ENCODE assay signal across 8 cellular contexts in the genomic region with DNA sequence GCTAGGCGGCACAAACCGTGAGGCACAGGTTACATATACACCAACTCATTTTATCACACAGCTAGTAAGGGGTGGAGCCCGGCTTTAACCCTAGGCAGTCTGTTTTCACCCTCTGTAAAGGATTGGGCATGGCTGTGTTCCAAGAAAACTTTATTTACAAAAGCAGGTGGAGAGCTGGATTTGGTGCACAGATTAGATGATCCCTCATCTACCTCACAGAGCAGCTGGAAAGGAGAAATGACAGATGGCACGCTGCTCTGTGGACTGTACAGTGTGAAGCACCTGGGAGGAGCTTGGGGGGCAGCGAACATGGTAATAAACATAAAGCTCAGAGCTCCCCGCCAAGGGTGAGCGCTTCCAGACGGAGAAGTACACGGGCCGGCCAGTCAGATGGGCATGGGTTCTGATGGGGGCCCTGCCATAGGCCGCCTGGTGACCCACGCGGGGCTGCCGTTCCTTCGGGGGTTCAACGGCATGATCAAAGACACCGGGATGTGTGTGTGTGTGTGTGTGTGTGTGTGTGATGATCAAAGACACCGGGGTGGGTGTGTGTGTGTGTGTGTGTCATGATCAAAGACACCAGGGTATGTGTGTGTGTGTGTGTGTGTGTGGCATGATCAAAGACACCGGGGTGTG. TPM values are rescaled to one million over a fixed set of nuclear protein-coding genes. Genes with fewer than 3 reads are reported as not detected.
DNase-seq lines count a peak whose midpoint lies in the region; ATAC-seq and TF ChIP-seq lines count a peak whose summit lies in the region.

No MANE protein-coding gene starts in this region.

- H3K27me3 Mint-ChIP-seq in T-helper 2 cell treated with Interferon-gamma antibody and Interleukin-4, amounts not matched to agents 5 μg/mL and 100 μg/mL, for 36 hours (ENCODE audit: low read depth): peaks cover 18% of the 10 kb centered on the region

- peaks cover 7% of the 10 kb centered on the region for H3K36me3 Mint-ChIP-seq in T-helper 2 cell treated with Interferon-gamma antibody and Interleukin-4, amounts not matched to agents 5 μg/mL and 100 μg/mL, for 36 hours (ENCODE audit: low read depth)

- H3K4me1 ChIP-seq in left ventricle myocardium inferior (peaks cover 19% of the 10 kb centered on the region), tibial artery (peaks cover 0 to 19% (median 13%) of the 10 kb centered on the region in 4 donors), HAP-1 (no peaks in the 10 kb centered on the region), uterus (peaks cover 0 to 5% of the 10 kb centered on the region in 2 donors)

- peak overlapping the region; percentile 77 for H3K27ac Mint-ChIP-seq in T-helper 2 cell treated with Interferon-gamma antibody and Interleukin-4, amounts not matched to agents 5 μg/mL and 100 μg/mL, for 36 hours

- ATAC-seq in left cardiac atrium (no peak), esophagus mucosa (peak; percentile 26)

- peak overlapping the region; percentile 88 for H3K4me3 Mint-ChIP-seq in T-helper 2 cell treated with Interferon-gamma antibody and Interleukin-4, amounts not matched to agents 5 μg/mL and 100 μg/mL, for 36 hours

- TF ChIP-seq CTCF in left ventricle myocardium inferior (IDR thresholded peaks at IDR 0.05; ENCODE audit: borderline replicate concordance) (no peak), tibial artery (IDR thresholded peaks at IDR 0.05) (no peak), uterus (IDR thresholded peaks at IDR 0.05) (no peak)

- H3K27ac ChIP-seq in left ventricle myocardium inferior (replicated peaks) (no peak overlapping the region), tibial artery (no peak overlapping the region), uterus (no peak overlapping the region)

- DNase-seq in left ventricle myocardium inferior: no peak
- no peak for DNase-seq in left cardiac atrium
- DNase-seq in T-helper 2 cell treated with Interferon-gamma antibody and Interleukin-4, amounts not matched to agents 5 μg/mL and 100 μg/mL, for 36 hours (ENCODE audit: low spot score): no peak
- no peak for DNase-seq in tibial artery
- no peak for DNase-seq in HAP-1 (ENCODE audit: low spot score in 2 of 2)
- no peak for DNase-seq in amniotic stem cell (lab: John Stamatoyannopoulos, UW)
- no peak for DNase-seq in uterus

- H3K27me3 ChIP-seq in left ventricle myocardium inferior (ENCODE audit: low read depth) (no peaks in the 10 kb centered on the region), tibial artery (no peaks in the 10 kb centered on the region), HAP-1 (ENCODE audit: low read depth) (no peaks in the 10 kb centered on the region), uterus (no peaks in the 10 kb centered on the region)

- in situ Hi-C loops in HAP-1 (cut with MboI; ENCODE audit: low sequenced_read_pairs): no loop called here

- peaks cover 20% of the 10 kb centered on the region for H3K4me1 Mint-ChIP-seq in T-helper 2 cell treated with Interferon-gamma antibody and Interleukin-4, amounts not matched to agents 5 μg/mL and 100 μg/mL, for 36 hours (ENCODE audit: low read depth)

- H3K4me3 ChIP-seq in left ventricle myocardium inferior (peak overlapping the region; percentile 95), tibial artery (peak overlapping the region; percentile 66 to 75), HAP-1 (no peak overlapping the region), uterus (no peak overlapping the region)

- H3K36me3 ChIP-seq in left ventricle myocardium inferior (peaks cover 10% of the 10 kb centered on the region), tibial artery (peaks cover 0 to 27% (median 0%) of the 10 kb centered on the region in 3 donors), HAP-1 (replicated peaks) (peaks cover 17% of the 10 kb centered on the region), uterus (no peaks in the 10 kb centered on the region)

- TF ChIP-seq POLR2A in uterus (IDR thresholded peaks at IDR 0.05): no peak

- H3K9me3 ChIP-seq in left ventricle myocardium inferior (replicated peaks) (no peaks in the 10 kb centered on the region), tibial artery (no peaks in the 10 kb centered on the region), HAP-1 (no peaks in the 10 kb centered on the region), uterus (no peaks in the 10 kb centered on the region)

- H3K9me3 Mint-ChIP-seq in T-helper 2 cell treated with Interferon-gamma antibody and Interleukin-4, amounts not matched to agents 5 μg/mL and 100 μg/mL, for 36 hours: no peaks in the 10 kb centered on the region

- intact Hi-C loops in left ventricle myocardium inferior (cut with micrococcal nuclease): no loop called here
- intact Hi-C loops in left cardiac atrium (cut with DNase I): no loop called here
- intact Hi-C loops in tibial artery (cut with DNase I; ENCODE audit: low total_unique reads): no loop called here
- intact Hi-C loops in uterus (cut with DNase I; ENCODE audit: low total_unique reads): no loop called here

RNA-seq across cellular contexts. Expression of gene TMEM177, which starts 0.9 kb away (rescaled TPM):
- total RNA-seq in left ventricle myocardium inferior (8.6 TPM), left cardiac atrium (1 to 10 TPM; 8.6 to 9.3 TPM), esophagus mucosa (5.3 TPM), uterus (10 to 100 TPM in 3 of 4 donors, not detected in 1; 15.1 to 31.0 (median 16.0) TPM)

Comparison
In these comparisons a context has a peak if more than half of its experiments do, and no peak if none do; other contexts are left out.
1. H3K4me3 ChIP-seq: peak in left ventricle myocardium inferior (single experiment) and tibial artery (2 of 2); none in HAP-1 (single experiment) and uterus (0 of 2).